ENCODE assay signal across 21 cellular contexts in the genomic region with DNA sequence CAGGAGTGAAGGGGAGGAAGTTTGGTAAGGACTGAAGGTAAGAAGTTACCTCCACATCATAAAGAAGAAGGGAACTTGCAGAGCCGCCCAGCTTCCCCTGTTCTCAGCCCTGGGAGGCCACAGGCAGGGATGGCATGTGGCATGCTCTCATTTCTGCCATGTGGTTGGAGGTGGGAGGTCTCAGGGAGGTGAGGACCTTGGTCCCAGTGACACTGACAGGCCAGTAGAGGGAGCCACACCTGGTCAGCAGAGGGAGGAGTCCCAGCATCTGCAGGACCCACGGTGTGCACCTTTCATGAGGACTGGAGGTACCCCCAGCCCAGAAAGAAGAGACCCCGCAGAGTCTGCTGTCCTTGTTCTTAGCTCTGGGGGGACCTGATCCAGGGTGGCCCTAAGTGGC. TPM values are rescaled to one million over a fixed set of nuclear protein-coding genes. Genes with fewer than 3 reads are reported as not detected.
DNase-seq lines count a peak whose midpoint lies in the region; ATAC-seq, FAIRE-seq and TF ChIP-seq lines count a peak whose summit lies in the region.
"Not testable (repeated sequence)": the region's sequence is repeated elsewhere in the genome, so short reads cannot be mapped to it uniquely, and the experiment has no call there.
"Had no signal": no experiment of that assay in that cellular context is flagged by ENCODE, and none has a peak within 500 bp of the region (broad histone marks: within the 10 kb centered on the region; RNA-seq: fewer than 3 reads in every experiment).

No MANE protein-coding gene starts in this region.

- not testable (repeated sequence) for H3K27ac ChIP-seq in Panc1 (ENCODE audit: low read length); endothelial cell of umbilical vein (ENCODE audit: insufficient read depth, low read depth, low read length)

- in situ Hi-C loops in Panc1 (cut with HindIII; ENCODE audit: low pct_unique_long_range_greater_than_20kb, low sequenced_read_pairs): not testable (repeated sequence)

- not testable (repeated sequence) for H3K36me3 ChIP-seq in Panc1 (ENCODE audit: control insufficient read depth, insufficient read depth, low read length); endothelial cell of umbilical vein (ENCODE audit: control insufficient read depth in 2 of 2, extremely low read depth in 1 of 2, insufficient read depth in 2 of 2, low read length in 2 of 2)

- not testable (repeated sequence) for H2AFZ ChIP-seq in endothelial cell of umbilical vein (ENCODE audit: low read depth, low read length)

- not testable (repeated sequence) for H3K4me3 ChIP-seq in Panc1 (ENCODE audit: low read depth in 2 of 2, low read length in 2 of 2); endothelial cell of umbilical vein (replicated peaks in 1 of 3; ENCODE audit: insufficient read depth in 1 of 3, low read depth in 1 of 3, low read length in 3 of 3)

- not testable (repeated sequence) for H3K27me3 ChIP-seq in Panc1 (ENCODE audit: control insufficient read depth, insufficient read depth, low read length); endothelial cell of umbilical vein (ENCODE audit: control insufficient read depth in 2 of 2, insufficient read depth in 2 of 2, low read length in 2 of 2)

- H3K9ac ChIP-seq in endothelial cell of umbilical vein (replicated peaks; ENCODE audit: extremely low read depth, insufficient read depth, low read length): not testable (repeated sequence)

- BruUV-seq in Panc1 (replicated peaks; lab: Mats Ljungman, UMichigan); endothelial cell of umbilical vein (replicated peaks; lab: Mats Ljungman, UMichigan): not testable (repeated sequence)

- peak; percentile 75 for FAIRE-seq in endothelial cell of umbilical vein (lab: Jason Lieb, UNC)

- not testable (repeated sequence) for H3K4me1 ChIP-seq in Panc1 (ENCODE audit: control insufficient read depth, insufficient read depth, low read length); endothelial cell of umbilical vein (ENCODE audit: control insufficient read depth, extremely low read depth, insufficient read depth, low read length)

- not testable (repeated sequence) for H3K9me3 ChIP-seq in Panc1 (ENCODE audit: control insufficient read depth, insufficient read depth, low read depth, low read length); endothelial cell of umbilical vein (replicated peaks; ENCODE audit: control insufficient read depth, insufficient read depth, low read length)

- peak; percentile 85 for ATAC-seq in GM18517 (IDR thresholded peaks at IDR 0.05; ENCODE audit: unreplicated experiment)
- peak; percentile 80 for ATAC-seq in GM19324 (IDR thresholded peaks at IDR 0.05; ENCODE audit: low FRiP score, unreplicated experiment)
- ATAC-seq in GM21529 (IDR thresholded peaks at IDR 0.05; ENCODE audit: unreplicated experiment): peak; percentile 96
- peak; percentile 68 for ATAC-seq in HG02763 (IDR thresholded peaks at IDR 0.05; ENCODE audit: unreplicated experiment)
- peak; percentile 96 for ATAC-seq in HG03159 (IDR thresholded peaks at IDR 0.05; ENCODE audit: unreplicated experiment)
- peak; percentile 78 for ATAC-seq in Panc1
- ATAC-seq in stimulated activated naive CD8-positive, alpha-beta T cell treated with anti-CD3 and anti-CD28 coated beads, Interleukin-15, Interleukin-2, amounts not matched to agents 100 U/mL and 50 U/mL, for 24 hours: peak; percentile 66

- H3K79me2 ChIP-seq in endothelial cell of umbilical vein (ENCODE audit: control insufficient read depth, insufficient read depth, low read length): not testable (repeated sequence)

- dilution Hi-C loops in endothelial cell of umbilical vein (cut with MboI; ENCODE audit: extremely low pct_ligation_motif_present, low sequenced_read_pairs): not testable (repeated sequence)

- not testable (repeated sequence) for H3K4me2 ChIP-seq in endothelial cell of umbilical vein (ENCODE audit: insufficient read depth, low read length)

- not testable (repeated sequence) for H3K9me1 ChIP-seq in endothelial cell of umbilical vein (replicated peaks; ENCODE audit: control insufficient read depth, extremely low read depth, insufficient read depth, low read length)

- DNase-seq in Panc1 (ENCODE audit: low read depth, low spot score); endothelial cell of umbilical vein (ENCODE audit: low read depth, low spot score); stimulated activated naive CD8-positive, alpha-beta T cell treated with anti-CD3 and anti-CD28 coated beads, Interleukin-15, Interleukin-2, amounts not matched to agents 100 U/mL and 50 U/mL, for 24 hours: not testable (repeated sequence)

- POLR2A ChIA-PET in Panc1 (lab: Charles Lee); endothelial cell of umbilical vein (lab: Charles Lee): not testable (repeated sequence)

- CTCF ChIA-PET in Panc1 (lab: Charles Lee); endothelial cell of umbilical vein (lab: Charles Lee): not testable (repeated sequence)

- not testable (repeated sequence) for H4K20me1 ChIP-seq in endothelial cell of umbilical vein (replicated peaks; ENCODE audit: control insufficient read depth, extremely low read depth, insufficient read depth, low read length)

- TF ChIP-seq CTCF in Panc1 (IDR thresholded peaks at IDR 0.05); endothelial cell of umbilical vein (IDR thresholded peaks at IDR 0.05; ENCODE audit: extremely low read depth in 1 of 2, insufficient read depth in 1 of 2, low read depth in 1 of 2, low read length in 2 of 2): not testable (repeated sequence)

- intact Hi-C loops in Panc1 (cut with micrococcal nuclease; ENCODE audit: unreplicated experiment); endothelial cell of umbilical vein (cut with micrococcal nuclease): not testable (repeated sequence)

- TF ChIP-seq POLR2A in endothelial cell of umbilical vein (IDR thresholded peaks at IDR 0.05; ENCODE audit: low read depth, low read length): not testable (repeated sequence)

RNA-seq across cellular contexts. Expression of gene MAGEA3, which starts 17.6 kb away (rescaled TPM):
- total RNA-seq in Panc1 (2021; ENCODE audit: unreplicated experiment): 0.21 TPM
- not detected for polyA plus RNA-seq in Panc1 (2012; ENCODE audit: insufficient read length)
- total RNA-seq in endothelial cell of umbilical vein: not detected in 2 replicates
- polyA plus RNA-seq in endothelial cell of umbilical vein: not detected in 2 replicates
- polyA plus RNA-seq in endothelial cell of umbilical vein (2011; cell fraction: cytosol; rRNA removed): not detected in 2 replicates
- not detected in 2 replicates for polyA plus RNA-seq in endothelial cell of umbilical vein (2011; cell fraction: nucleus; rRNA removed)
- not detected in 2 replicates for polyA plus RNA-seq in endothelial cell of umbilical vein (2012)
- 1.2 TPM in 2 replicates for polyA minus RNA-seq in endothelial cell of umbilical vein
- 0.92 TPM for polyA minus RNA-seq in endothelial cell of umbilical vein (2011; cell fraction: cytosol; rRNA and poly(A)+ RNA removed)
- polyA minus RNA-seq in endothelial cell of umbilical vein (2011; cell fraction: nucleus; rRNA and poly(A)+ RNA removed): not detected in 2 replicates
- total RNA-seq: body of pancreas, chondrocyte, epithelial cell of proximal tubule, left ventricle myocardium superior, mesothelial cell of epicardium, natural killer cell, OCI-LY7, osteoblast, renal cortical epithelial cell, Right ventricle myocardium inferior, smooth muscle cell, thyroid gland had no signal
- polyA plus RNA-seq: CD14-positive monocyte, smooth muscle cell had no signal

RNA-seq across cellular contexts. Expression of gene CSAG2, which starts 28.1 kb away (rescaled TPM):
- total RNA-seq in Panc1 (2021; ENCODE audit: unreplicated experiment) (not detected), endothelial cell of umbilical vein (not detected in 2 replicates)
- not detected for polyA plus RNA-seq in Panc1 (2012; ENCODE audit: insufficient read length)
- not detected in 2 replicates for polyA plus RNA-seq in endothelial cell of umbilical vein
- polyA plus RNA-seq in endothelial cell of umbilical vein (2011; cell fraction: cytosol; rRNA removed): not detected in 2 replicates
- polyA plus RNA-seq in endothelial cell of umbilical vein (2011; cell fraction: nucleus; rRNA removed): not detected in 2 replicates
- not detected in 2 replicates for polyA plus RNA-seq in endothelial cell of umbilical vein (2012)
- not detected in 2 replicates for polyA minus RNA-seq in endothelial cell of umbilical vein
- not detected for polyA minus RNA-seq in endothelial cell of umbilical vein (2011; cell fraction: cytosol; rRNA and poly(A)+ RNA removed)
- polyA minus RNA-seq in endothelial cell of umbilical vein (2011; cell fraction: nucleus; rRNA and poly(A)+ RNA removed): not detected in 2 replicates
- total RNA-seq: body of pancreas, chondrocyte, epithelial cell of proximal tubule, left ventricle myocardium superior, mesothelial cell of epicardium, natural killer cell, OCI-LY7, osteoblast, renal cortical epithelial cell, Right ventricle myocardium inferior, smooth muscle cell, thyroid gland had no signal
- polyA plus RNA-seq: CD14-positive monocyte, smooth muscle cell had no signal

RNA-seq across cellular contexts. Expression of gene MAGEA2B, which starts 33.4 kb away (rescaled TPM):
- total RNA-seq in Panc1 (2021; ENCODE audit: unreplicated experiment): not detected
- not detected for polyA plus RNA-seq in Panc1 (2012; ENCODE audit: insufficient read length)
- not detected in 2 replicates for total RNA-seq in endothelial cell of umbilical vein
- polyA plus RNA-seq in endothelial cell of umbilical vein: not detected in 2 replicates
- not detected in 2 replicates for polyA plus RNA-seq in endothelial cell of umbilical vein (2011; cell fraction: cytosol; rRNA removed)
- polyA plus RNA-seq in endothelial cell of umbilical vein (2011; cell fraction: nucleus; rRNA removed): not detected in 2 replicates
- not detected in 2 replicates for polyA plus RNA-seq in endothelial cell of umbilical vein (2012)
- 0.30 TPM in 1 of 2 replicates, not detected in the other for polyA minus RNA-seq in endothelial cell of umbilical vein
- not detected for polyA minus RNA-seq in endothelial cell of umbilical vein (2011; cell fraction: cytosol; rRNA and poly(A)+ RNA removed)
- not detected in 2 replicates for polyA minus RNA-seq in endothelial cell of umbilical vein (2011; cell fraction: nucleus; rRNA and poly(A)+ RNA removed)
- total RNA-seq: body of pancreas, chondrocyte, epithelial cell of proximal tubule, left ventricle myocardium superior, mesothelial cell of epicardium, natural killer cell, OCI-LY7, osteoblast, renal cortical epithelial cell, Right ventricle myocardium inferior, smooth muscle cell, thyroid gland had no signal
- polyA plus RNA-seq: CD14-positive monocyte, smooth muscle cell had no signal

RNA-seq across cellular contexts. Expression of gene GABRQ, which starts 43.3 kb away (rescaled TPM):
- total RNA-seq in Panc1 (2021; ENCODE audit: unreplicated experiment) (0.03 TPM), endothelial cell of umbilical vein (not detected in 2 replicates)
- not detected for polyA plus RNA-seq in Panc1 (2012; ENCODE audit: insufficient read length)
- polyA plus RNA-seq in endothelial cell of umbilical vein: 0.01 and 0.02 TPM in 2 replicates
- polyA plus RNA-seq in endothelial cell of umbilical vein (2011; cell fraction: cytosol; rRNA removed): 0.01 and 0.03 TPM in 2 replicates
- 0.03 and 0.04 TPM in 2 replicates for polyA plus RNA-seq in endothelial cell of umbilical vein (2011; cell fraction: nucleus; rRNA removed)
- polyA plus RNA-seq in endothelial cell of umbilical vein (2012): 0.09 TPM in 1 of 2 replicates, not detected in the other
- polyA minus RNA-seq in endothelial cell of umbilical vein: not detected in 2 replicates
- polyA minus RNA-seq in endothelial cell of umbilical vein (2011; cell fraction: cytosol; rRNA and poly(A)+ RNA removed): not detected
- polyA minus RNA-seq in endothelial cell of umbilical vein (2011; cell fraction: nucleus; rRNA and poly(A)+ RNA removed): not detected in 2 replicates
- total RNA-seq: body of pancreas, chondrocyte, left ventricle myocardium superior, natural killer cell, OCI-LY7, osteoblast, Right ventricle myocardium inferior had no signal
- polyA plus RNA-seq: CD14-positive monocyte had no signal

RNA-seq across cellular contexts. Expression of gene CSAG1, which starts 52.5 kb away (rescaled TPM):
- not detected for total RNA-seq in Panc1 (2021; ENCODE audit: unreplicated experiment)
- polyA plus RNA-seq in Panc1 (2012; ENCODE audit: insufficient read length): not detected
- not detected in 2 replicates for total RNA-seq in endothelial cell of umbilical vein
- not detected in 2 replicates for polyA plus RNA-seq in endothelial cell of umbilical vein
- polyA plus RNA-seq in endothelial cell of umbilical vein (2011; cell fraction: cytosol; rRNA removed): not detected in 2 replicates
- polyA plus RNA-seq in endothelial cell of umbilical vein (2011; cell fraction: nucleus; rRNA removed): not detected in 2 replicates
- polyA plus RNA-seq in endothelial cell of umbilical vein (2012): not detected in 2 replicates
- polyA minus RNA-seq in endothelial cell of umbilical vein: 0.98 TPM in 1 of 2 replicates, not detected in the other
- polyA minus RNA-seq in endothelial cell of umbilical vein (2011; cell fraction: cytosol; rRNA and poly(A)+ RNA removed): not detected
- polyA minus RNA-seq in endothelial cell of umbilical vein (2011; cell fraction: nucleus; rRNA and poly(A)+ RNA removed): not detected in 2 replicates
- total RNA-seq: body of pancreas, chondrocyte, epithelial cell of proximal tubule, left ventricle myocardium superior, mesothelial cell of epicardium, natural killer cell, OCI-LY7, osteoblast, renal cortical epithelial cell, Right ventricle myocardium inferior, smooth muscle cell, thyroid gland had no signal
- polyA plus RNA-seq: CD14-positive monocyte, smooth muscle cell had no signal
